Comparison of ENCODE assay signal across 9 cellular contexts in the genomic region with DNA sequence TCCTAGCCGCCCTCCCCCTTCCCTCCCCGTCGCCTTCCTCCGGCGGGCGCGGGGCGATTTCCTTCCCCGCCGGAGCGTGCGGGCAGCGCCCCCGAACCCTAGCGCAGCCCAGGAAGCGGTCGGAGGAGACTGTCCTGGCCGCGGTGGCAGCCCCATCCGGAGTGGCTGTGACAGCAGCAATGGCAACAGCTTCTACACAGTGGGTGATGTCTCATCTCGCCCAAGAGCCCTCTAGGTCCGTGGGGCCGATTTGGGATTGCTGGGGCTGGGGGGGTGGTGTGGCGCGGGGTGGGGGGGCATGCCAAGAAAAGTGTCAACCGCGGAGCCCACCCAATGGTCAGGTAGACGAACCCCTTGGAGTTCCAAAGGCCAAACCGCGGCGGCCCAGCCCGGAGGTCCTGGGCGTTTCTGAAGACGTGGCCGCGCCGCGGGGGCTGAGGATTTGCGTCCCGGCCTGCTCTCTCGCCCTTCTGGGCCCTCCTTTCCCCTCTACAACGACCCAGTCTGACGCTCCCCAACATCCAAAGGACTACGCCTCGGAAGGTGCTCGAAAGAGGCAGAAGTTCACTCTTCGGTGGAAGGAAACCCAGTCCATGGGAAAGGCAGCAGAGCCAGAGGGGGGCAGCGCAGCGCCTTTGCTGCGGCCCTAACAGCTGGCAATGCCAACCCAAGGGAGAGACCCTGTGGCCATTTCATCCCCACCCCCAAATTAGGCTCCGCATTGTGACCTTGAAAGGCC. TPM values are rescaled to one million over a fixed set of nuclear protein-coding genes. Genes with fewer than 3 reads are reported as not detected.
A peak's percentile ranks its signal among the peaks of the same experiment; 100 is the strongest.
DNase-seq lines count a peak whose midpoint lies in the region; ATAC-seq and TF ChIP-seq lines count a peak whose summit lies in the region.
"Had no signal": no experiment of that assay in that cellular context is flagged by ENCODE, and none has a peak within 500 bp of the region (broad histone marks: within the 10 kb centered on the region; RNA-seq: fewer than 3 reads in every experiment).

No MANE protein-coding gene starts in this region.

- peak; percentile 37 for DNase-seq in D341Med (ENCODE audit: low spot score)
- peak; percentile 19 for DNase-seq in NCI-H1092 (lab: John Stamatoyannopoulos, UW)
- no peak for DNase-seq in fibroblast of the aortic adventitia (ENCODE audit: low read depth)
- no peak for DNase-seq in NCI-H2227 (lab: John Stamatoyannopoulos, UW; ENCODE audit: unreplicated experiment)
- DNase-seq in activated naive CD4-positive, alpha-beta T cell (lab: John Stamatoyannopoulos, UW): no peak
- no peak for DNase-seq in Karpas-422

- H3K79me2 ChIP-seq in parathyroid adenoma (no peaks in the 10 kb centered on the region), Karpas-422 (ENCODE audit: low read length) (no peaks in the 10 kb centered on the region)

- no peaks in the 10 kb centered on the region for H4K20me1 ChIP-seq in Karpas-422 (ENCODE audit: insufficient read depth, low read depth, low read length)

- H2AFZ ChIP-seq in parathyroid adenoma (no peak overlapping the region), Karpas-422 (ENCODE audit: low read length) (no peak overlapping the region)

- no peaks in the 10 kb centered on the region for H3K9me2 ChIP-seq in Karpas-422 (replicated peaks; ENCODE audit: insufficient read depth, low read length)

- no peaks in the 10 kb centered on the region for H3K9me3 ChIP-seq in parathyroid adenoma (ENCODE audit: control insufficient read depth, low read length)
- no peaks in the 10 kb centered on the region for H3K9me3 ChIP-seq in Karpas-422 (ENCODE audit: low read length)

- no peak overlapping the region for H3K9ac ChIP-seq in parathyroid adenoma
- no peak overlapping the region for H3K9ac ChIP-seq in Karpas-422 (ENCODE audit: low read length)

- ATAC-seq in HG02610 (IDR thresholded peaks at IDR 0.05; ENCODE audit: unreplicated experiment): no peak
- ATAC-seq: Panc1 had no signal

- H3K27ac ChIP-seq in parathyroid adenoma (no peak overlapping the region), Karpas-422 (ENCODE audit: low read length) (no peak overlapping the region)

- no peaks in the 10 kb centered on the region for H3K4me1 ChIP-seq in parathyroid adenoma
- H3K4me1 ChIP-seq in Karpas-422 (ENCODE audit: low read length): no peaks in the 10 kb centered on the region

- peak overlapping the region; percentile 99 for H3K4me3 ChIP-seq in fibroblast of the aortic adventitia (ENCODE audit: low read depth, low read length)
- peak overlapping the region; percentile 18 for H3K4me3 ChIP-seq in parathyroid adenoma (ENCODE audit: low read depth, low read length)
- no peak overlapping the region for H3K4me3 ChIP-seq in Karpas-422 (ENCODE audit: low read length)

- H3K4me2 ChIP-seq in parathyroid adenoma (ENCODE audit: low read length) (peak overlapping the region; percentile 27), Karpas-422 (ENCODE audit: low read depth, low read length, poor library complexity, severe bottlenecking) (no peak overlapping the region)

- H3K27me3 ChIP-seq in parathyroid adenoma (ENCODE audit: control insufficient read depth, insufficient read depth, low read length): no peaks in the 10 kb centered on the region
- no peaks in the 10 kb centered on the region for H3K27me3 ChIP-seq in Karpas-422 (ENCODE audit: low read length)

- no peaks in the 10 kb centered on the region for H3K36me3 ChIP-seq in parathyroid adenoma (ENCODE audit: control insufficient read depth, insufficient read depth, low read length)
- no peaks in the 10 kb centered on the region for H3K36me3 ChIP-seq in Karpas-422 (ENCODE audit: insufficient read depth, low read length)

- TF ChIP-seq CTCF in fibroblast of the aortic adventitia (IDR thresholded peaks at IDR 0.05; ENCODE audit: insufficient read depth, low read length) (peak; percentile 12), parathyroid adenoma (IDR thresholded peaks at IDR 0.05) (no peak)

RNA-seq across cellular contexts. Expression of a gene that starts 0.6 kb away (rescaled TPM):
- total RNA-seq in fibroblast of the aortic adventitia (ENCODE audit: low replicate concordance): 28.7 and 33.2 TPM in 2 replicates
- total RNA-seq in Karpas-422 (2014; rRNA removed; shearing (Covaris generic); ENCODE audit: low replicate concordance): not detected in 2 replicates

RNA-seq across cellular contexts. Expression of a gene that starts 27.2 kb away (rescaled TPM):
- total RNA-seq in fibroblast of the aortic adventitia (ENCODE audit: low replicate concordance): not detected in 2 replicates
- not detected in 2 replicates for total RNA-seq in Karpas-422 (2014; rRNA removed; shearing (Covaris generic); ENCODE audit: low replicate concordance)

Comparison
In these comparisons a context has a peak if more than half of its experiments do, and no peak if none do; other contexts are left out.
1. DNase-seq: peak in D341Med (single experiment) and NCI-H1092 (single experiment); none in fibroblast of the aortic adventitia (single experiment), NCI-H2227 (single experiment), activated naive CD4-positive, alpha-beta T cell (0 of 4) and Karpas-422 (single experiment).
2. RNA of a gene that starts 0.6 kb away (total RNA-seq): 28.7 to 33.2 TPM in fibroblast of the aortic adventitia; not detected in Karpas-422; every median in the first group is over 10 times any median in the second.